ENCODE assay signal across 12 cellular contexts in genomic region chr12:6631549-6631961, GRCh38. TPM values are rescaled to one million over a fixed set of nuclear protein-coding genes. Genes with fewer than 3 reads are reported as not detected.
DNase-seq lines count a peak whose midpoint lies in the region; ATAC-seq and TF ChIP-seq lines count a peak whose summit lies in the region.
"Had no signal": no experiment of that assay in that cellular context is flagged by ENCODE, and none has a peak within 500 bp of the region (broad histone marks: within the 10 kb centered on the region; RNA-seq: fewer than 3 reads in every experiment).

No MANE protein-coding gene starts in this region.

- peak; percentile 5 for ATAC-seq in lung (ENCODE audit: insufficient read depth, low FRiP score)
- no peak for ATAC-seq in HG02938 (IDR thresholded peaks at IDR 0.05; ENCODE audit: unreplicated experiment)
- ATAC-seq: HCT116 had no signal

- H3K9me3 Mint-ChIP-seq in activated naive CD4-positive, alpha-beta T cell treated with anti-CD3 and anti-CD28 coated beads for 36 hours = no peaks in the 10 kb centered on the region
- no peaks in the 10 kb centered on the region for H3K9me3 Mint-ChIP-seq in activated naive CD8-positive, alpha-beta T cell (ENCODE audit: low read depth)

- no peak for TF ChIP-seq POLR2A in tibial nerve (IDR thresholded peaks at IDR 0.05)

- peak; percentile 55 for DNase-seq in activated naive CD4-positive, alpha-beta T cell treated with anti-CD3 and anti-CD28 coated beads for 36 hours
- no peak for DNase-seq in activated naive CD4-positive, alpha-beta T cell treated with anti-CD3 and anti-CD28 coated beads, Interleukin-2, amount 50 U/mL, for 16 hours
- no peak for DNase-seq in lung (ENCODE audit: low spot score)
- DNase-seq in tibial nerve (ENCODE audit: low spot score in 2 of 2) = no peak
- no peak for DNase-seq in HT-29 (ENCODE audit: low spot score)
- DNase-seq in NCI-H524 (lab: John Stamatoyannopoulos, UW) = no peak
- DNase-seq: mammary epithelial cell had no signal

- WGBS in lung, 2 donors = 73 to 79% methylated on average over 3 of the region's 3 CpGs
- WGBS in tibial nerve, 2 donors = 60 to 64% methylated on average over 3 of the region's 3 CpGs

- peak overlapping the region; percentile 74 for H3K4me3 Mint-ChIP-seq in activated naive CD4-positive, alpha-beta T cell treated with anti-CD3 and anti-CD28 coated beads for 36 hours
- peak overlapping the region; percentile 85 for H3K4me3 Mint-ChIP-seq in activated naive CD8-positive, alpha-beta T cell

- no peak overlapping the region for H3K4me3 ChIP-seq in lung
- H3K4me3 ChIP-seq in tibial nerve = peak overlapping the region in 1 of 4 donors; percentile 15

- H3K36me3 Mint-ChIP-seq in activated naive CD4-positive, alpha-beta T cell treated with anti-CD3 and anti-CD28 coated beads for 36 hours (ENCODE audit: low read depth) = no peaks in the 10 kb centered on the region
- no peaks in the 10 kb centered on the region for H3K36me3 Mint-ChIP-seq in activated naive CD8-positive, alpha-beta T cell

- no peaks in the 10 kb centered on the region for H3K27me3 Mint-ChIP-seq in activated naive CD4-positive, alpha-beta T cell treated with anti-CD3 and anti-CD28 coated beads for 36 hours (ENCODE audit: low read depth)
- H3K27me3 Mint-ChIP-seq in activated naive CD8-positive, alpha-beta T cell = no peaks in the 10 kb centered on the region

- peak overlapping the region; percentile 97 for H3K27ac Mint-ChIP-seq in activated naive CD4-positive, alpha-beta T cell treated with anti-CD3 and anti-CD28 coated beads for 36 hours
- H3K27ac Mint-ChIP-seq in activated naive CD8-positive, alpha-beta T cell = peak overlapping the region; percentile 99

- TF ChIP-seq CTCF in lung (IDR thresholded peaks at IDR 0.05; ENCODE audit: control extremely low read depth, extremely low read depth) (no peak), tibial nerve (IDR thresholded peaks at IDR 0.05) (no peak)

- no peaks in the 10 kb centered on the region for H3K27me3 ChIP-seq in lung (ENCODE audit: control insufficient read depth, insufficient read depth)
- H3K27me3 ChIP-seq in tibial nerve = peaks cover 0 to 14% of the 10 kb centered on the region in 2 donors

- no peak for TF ChIP-seq EP300 in tibial nerve (IDR thresholded peaks at IDR 0.05)

- intact Hi-C loops in activated naive CD4-positive, alpha-beta T cell treated with anti-CD3 and anti-CD28 coated beads for 36 hours (cut with micrococcal nuclease) = loop anchor here (1.0 kb wide), 3 partner anchors 23 to 58 kb away; partner anchors contain the start of genes ING4 and ZNF384

- CTCF ChIA-PET in activated naive CD4-positive, alpha-beta T cell treated with anti-CD3 and anti-CD28 coated beads for 36 hours (lab: Charles Lee) = interaction anchor here (0.6 to 4.8 kb wide), 11 partner anchors 10 to 210 kb away, joined by 3 to 28 read pairs (median 4); partner anchors contain the start of gene ZNF384

- H3K4me1 ChIP-seq in lung (ENCODE audit: control insufficient read depth in 2 of 2, insufficient read depth in 2 of 2, low read length in 2 of 2) (no peaks in the 10 kb centered on the region), tibial nerve (peaks cover 0 to 26% (median 14%) of the 10 kb centered on the region in 4 donors)

- H3K27ac ChIP-seq in lung (ENCODE audit: low read depth in 1 of 2, low read length in 1 of 2) = peak overlapping the region in 1 of 2 donors; percentile 24
- H3K27ac ChIP-seq in tibial nerve = peak overlapping the region in 3 of 4 donors; percentile 67 to 77 (median 72)

- H3K36me3 ChIP-seq in lung (ENCODE audit: control insufficient read depth in 2 of 2, insufficient read depth in 2 of 2, low read length in 2 of 2) (no peaks in the 10 kb centered on the region), tibial nerve (no peaks in the 10 kb centered on the region)

- H3K9me3 ChIP-seq in lung (ENCODE audit: control insufficient read depth in 2 of 2, insufficient read depth in 1 of 2, low read length in 1 of 2) (no peaks in the 10 kb centered on the region), tibial nerve (no peaks in the 10 kb centered on the region)

- peaks cover 64% of the 10 kb centered on the region for H3K4me1 Mint-ChIP-seq in activated naive CD4-positive, alpha-beta T cell treated with anti-CD3 and anti-CD28 coated beads for 36 hours (ENCODE audit: low read depth)
- H3K4me1 Mint-ChIP-seq in activated naive CD8-positive, alpha-beta T cell (ENCODE audit: low read depth) = peaks cover 73% of the 10 kb centered on the region

RNA-seq across cellular contexts. Expression of gene LPAR5, which starts 4.2 kb away (rescaled TPM):
- 1 to 10 TPM; 1.7 to 2.2 TPM for total RNA-seq in activated naive CD4-positive, alpha-beta T cell treated with anti-CD3 and anti-CD28 coated beads for 36 hours
- total RNA-seq in lung (1 to 10 TPM; 1.9 to 2.8 TPM), tibial nerve (10 to 100 TPM in 1 of 4 donors, 1 to 10 TPM in 3; 1.8 to 11.4 (median 3.2) TPM)
- polyA plus RNA-seq in lung = 1 to 10 TPM in 1 of 2 donors, under 1 TPM in 1; 0.51 to 1.2 TPM
- 0.03 TPM in 1 of 2 replicates, not detected in the other for total RNA-seq in HT-29 (2014; rRNA removed; shearing (Covaris generic))
- total RNA-seq: fibroblast of lung had no signal
- polyA plus RNA-seq: AG04450 had no signal

RNA-seq across cellular contexts. Expression of gene ACRBP, which starts 15.7 kb away (rescaled TPM):
- 1 to 10 TPM; 2.3 to 2.4 TPM for total RNA-seq in activated naive CD4-positive, alpha-beta T cell treated with anti-CD3 and anti-CD28 coated beads for 36 hours
- total RNA-seq in lung = 1 to 10 TPM; 1.6 to 6.1 TPM
- 1 to 10 TPM in 1 of 2 donors, under 1 TPM in 1; 0.93 to 8.7 TPM for polyA plus RNA-seq in lung
- total RNA-seq in tibial nerve = 1 to 10 TPM in 3 of 4 donors, under 1 TPM in 1; 0.30 to 2.4 (median 2.0) TPM
- total RNA-seq in HT-29 (2014; rRNA removed; shearing (Covaris generic)) = 0.31 TPM in 1 of 2 replicates, not detected in the other
- total RNA-seq: mammary epithelial cell had no signal
- polyA plus RNA-seq: mammary epithelial cell had no signal

RNA-seq across cellular contexts. Expression of gene CHD4, which starts 24.4 kb away (rescaled TPM):
- 100 to 1,000 TPM; 232 to 245 TPM for total RNA-seq in activated naive CD4-positive, alpha-beta T cell treated with anti-CD3 and anti-CD28 coated beads for 36 hours
- total RNA-seq in lung (100 to 1,000 TPM; 198 TPM), tibial nerve (100 to 1,000 TPM; 192 to 256 (median 242) TPM)
- polyA plus RNA-seq in lung = 100 to 1,000 TPM in 1 of 2 donors, 10 to 100 TPM in 1; 82.0 to 182 TPM
- total RNA-seq in HT-29 (2014; rRNA removed; shearing (Covaris generic)) = 253 and 269 TPM in 2 replicates

RNA-seq across cellular contexts. Expression of gene ING4, which starts 31.4 kb away (rescaled TPM):
- 10 to 100 TPM; 17.3 to 17.8 TPM for total RNA-seq in activated naive CD4-positive, alpha-beta T cell treated with anti-CD3 and anti-CD28 coated beads for 36 hours
- 10 to 100 TPM; 22.4 to 74.3 TPM for total RNA-seq in lung
- polyA plus RNA-seq in lung = 10 to 100 TPM; 20.3 to 31.7 TPM
- 10 to 100 TPM; 32.6 to 52.5 (median 45.3) TPM for total RNA-seq in tibial nerve
- 25.1 and 27.4 TPM in 2 replicates for total RNA-seq in HT-29 (2014; rRNA removed; shearing (Covaris generic))

RNA-seq across cellular contexts. Expression of gene ZNF384, which starts 57.6 kb away (rescaled TPM):
- total RNA-seq in activated naive CD4-positive, alpha-beta T cell treated with anti-CD3 and anti-CD28 coated beads for 36 hours = 10 to 100 TPM; 52.6 to 56.6 TPM
- total RNA-seq in lung (10 to 100 TPM; 29.2 to 50.8 TPM), tibial nerve (10 to 100 TPM; 26.2 to 52.5 (median 38.2) TPM)
- 10 to 100 TPM; 29.0 to 34.4 TPM for polyA plus RNA-seq in lung
- total RNA-seq in HT-29 (2014; rRNA removed; shearing (Covaris generic)) = 23.9 and 42.5 TPM in 2 replicates
